8 cellular contexts compared by ENCODE assay signal in the genomic region with DNA sequence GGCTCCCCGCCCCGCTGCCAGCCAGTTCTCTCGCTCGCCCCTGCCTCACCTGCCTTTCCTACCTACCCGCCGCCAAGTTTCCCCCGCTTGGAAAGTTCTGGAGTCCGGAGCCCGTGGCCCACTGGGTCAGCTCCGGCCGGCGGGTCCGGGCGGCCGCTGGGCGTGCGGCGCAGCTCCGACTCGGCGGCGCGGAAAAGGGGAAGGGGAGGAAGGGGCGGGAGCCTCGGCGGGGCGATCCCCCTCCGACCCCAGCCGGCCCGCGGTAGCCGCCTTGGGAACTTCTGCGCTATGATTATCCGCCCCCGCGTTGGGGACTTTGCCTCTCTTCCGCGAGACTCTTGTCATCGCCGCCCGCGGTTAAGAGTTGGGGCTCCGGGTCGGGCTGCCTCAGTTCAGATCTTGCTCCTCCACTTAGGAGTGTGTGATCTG. TPM values are rescaled to one million over a fixed set of nuclear protein-coding genes. Genes with fewer than 3 reads are reported as not detected.
DNase-seq lines count a peak whose midpoint lies in the region; ATAC-seq and TF ChIP-seq lines count a peak whose summit lies in the region.

No MANE protein-coding gene starts in this region.

- no peak for DNase-seq in AG10803 (ENCODE audit: low read depth)
- DNase-seq in HT-29 (ENCODE audit: low spot score), result peak; percentile 13
- peak; percentile 84 for DNase-seq in activated CD4-positive, alpha-beta T cell treated with anti-CD3 and anti-CD28 coated beads for 48 hours
- DNase-seq in mucosa of descending colon, result peak; percentile 64 to 78 (median 72)
- peak; percentile 27 for DNase-seq in stimulated activated CD8-positive, alpha-beta memory T cell treated with anti-CD3 and anti-CD28 coated beads, Interleukin-7, amount 100 ng/mL, for 24 hours (ENCODE audit: low read depth)
- DNase-seq in superior temporal gyrus (ENCODE audit: extremely low spot score), result no peak

- ATAC-seq in GM19463 (IDR thresholded peaks at IDR 0.05; ENCODE audit: unreplicated experiment) (peak; percentile 7), mucosa of descending colon (peak; percentile 44)

- H3K36me3 ChIP-seq in duodenal mucosa (ENCODE audit: control insufficient read depth in 1 of 2, insufficient read depth in 2 of 2, low read length in 2 of 2), result no peaks in the 10 kb centered on the region
- H3K36me3 ChIP-seq in mucosa of descending colon (ENCODE audit: low read depth), result no peaks in the 10 kb centered on the region

- no peaks in the 10 kb centered on the region for H3K9me3 ChIP-seq in duodenal mucosa (ENCODE audit: control insufficient read depth in 1 of 2, low read length in 2 of 2)
- no peaks in the 10 kb centered on the region for H3K9me3 ChIP-seq in mucosa of descending colon

- no peaks in the 10 kb centered on the region for H3K27me3 ChIP-seq in duodenal mucosa (ENCODE audit: control insufficient read depth in 1 of 2, insufficient read depth in 2 of 2, low read length in 2 of 2)

- H3K9ac ChIP-seq in duodenal mucosa (ENCODE audit: low read depth in 1 of 2, low read length in 2 of 2), result peak overlapping the region; percentile 78 to 91

- H3K4me1 ChIP-seq in duodenal mucosa (ENCODE audit: control insufficient read depth in 1 of 2, insufficient read depth in 2 of 2, low read length in 2 of 2) (peaks cover 18 to 21% of the 10 kb centered on the region in 2 donors), mucosa of descending colon (ENCODE audit: low read depth) (peaks cover 13% of the 10 kb centered on the region)

- TF ChIP-seq CTCF in AG10803 (conservative IDR thresholded peaks at IDR 0.05; ENCODE audit: low read length) (no peak), mucosa of descending colon (IDR thresholded peaks at IDR 0.05) (no peak)

- intact Hi-C loops in mucosa of descending colon (cut with DNase I, micrococcal nuclease), result no loop called here

- H3K4me3 ChIP-seq in AG10803 (ENCODE audit: low read length) (peak overlapping the region; percentile 59), duodenal mucosa (ENCODE audit: low read depth in 1 of 2, low read length in 2 of 2) (peak overlapping the region; percentile 79 to 82), mucosa of descending colon (peak overlapping the region; percentile 74)

- peak overlapping the region; percentile 91 for H3K27ac ChIP-seq in duodenal mucosa (ENCODE audit: low read depth, low read length)

RNA-seq across cellular contexts. Expression of a gene that starts 31.0 kb away (rescaled TPM):
- 153 and 154 TPM in 2 replicates for total RNA-seq in HT-29 (2014; rRNA removed; shearing (Covaris generic))
- total RNA-seq in mucosa of descending colon, result 100 to 1,000 TPM; 104 to 172 (median 140) TPM

RNA-seq across cellular contexts. Expression of a gene that starts 56.4 kb away (rescaled TPM):
- 0.13 TPM in 1 of 2 replicates, not detected in the other for total RNA-seq in HT-29 (2014; rRNA removed; shearing (Covaris generic))
- total RNA-seq in mucosa of descending colon, result 10 to 100 TPM; 25.4 to 49.5 (median 46.0) TPM

Comparison
In these comparisons a context has a peak if more than half of its experiments do, and no peak if none do; other contexts are left out.
1. DNase-seq: peak in HT-29 (single experiment), activated CD4-positive, alpha-beta T cell treated with anti-CD3 and anti-CD28 coated beads for 48 hours (single experiment), mucosa of descending colon (3 of 3) and stimulated activated CD8-positive, alpha-beta memory T cell treated with anti-CD3 and anti-CD28 coated beads, Interleukin-7, amount 100 ng/mL, for 24 hours (single experiment); none in AG10803 (single experiment) and superior temporal gyrus (single experiment).
2. RNA of a gene that starts 56.4 kb away (total RNA-seq): 25.4 to 49.5 TPM in mucosa of descending colon; 0.13 TPM in HT-29; every median in the first group is over 10 times any median in the second.
3. Peak in every context shown above with its lines, with median percentiles within 50 percentile points of each other: H3K4me3 ChIP-seq.